In the genomic region with DNA sequence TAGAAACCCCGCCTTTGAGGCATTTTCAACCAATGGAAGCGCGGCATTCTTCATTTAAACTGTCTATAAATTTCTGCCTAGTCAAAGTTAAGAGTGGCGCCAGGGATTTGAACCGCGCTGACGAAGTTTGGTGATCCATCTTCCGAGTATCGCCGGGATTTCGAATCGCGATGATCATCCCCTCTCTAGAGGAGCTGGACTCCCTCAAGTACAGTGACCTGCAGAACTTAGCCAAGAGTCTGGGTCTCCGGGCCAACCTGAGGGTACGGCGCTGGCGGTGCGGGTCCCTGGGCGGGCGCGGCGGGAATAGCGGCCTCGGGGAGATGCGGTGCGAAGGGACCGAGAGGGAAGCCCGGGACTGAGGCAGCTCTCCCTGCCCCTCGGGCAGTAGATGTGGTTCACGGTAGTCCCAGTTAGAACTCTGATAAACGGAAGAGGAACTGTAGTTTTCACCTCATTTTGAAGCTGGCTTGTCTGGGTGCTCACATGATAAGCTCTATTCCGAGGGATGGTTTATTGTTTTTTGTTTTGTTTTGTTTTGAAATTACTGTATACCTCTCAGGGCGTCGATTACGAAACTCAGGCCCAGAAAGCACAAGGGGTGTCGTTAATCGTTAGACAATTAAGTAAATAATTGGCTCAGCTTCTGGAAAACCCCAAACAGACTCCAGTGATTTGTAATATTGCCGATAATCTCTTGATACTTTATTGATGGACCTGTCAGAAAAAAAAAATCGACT, we compare ENCODE assay signal across 8 cellular contexts. TPM values are rescaled to one million over a fixed set of nuclear protein-coding genes. Genes with fewer than 3 reads are reported as not detected.
DNase-seq lines count a peak whose midpoint lies in the region; ATAC-seq and TF ChIP-seq lines count a peak whose summit lies in the region.

A gene with protein sequence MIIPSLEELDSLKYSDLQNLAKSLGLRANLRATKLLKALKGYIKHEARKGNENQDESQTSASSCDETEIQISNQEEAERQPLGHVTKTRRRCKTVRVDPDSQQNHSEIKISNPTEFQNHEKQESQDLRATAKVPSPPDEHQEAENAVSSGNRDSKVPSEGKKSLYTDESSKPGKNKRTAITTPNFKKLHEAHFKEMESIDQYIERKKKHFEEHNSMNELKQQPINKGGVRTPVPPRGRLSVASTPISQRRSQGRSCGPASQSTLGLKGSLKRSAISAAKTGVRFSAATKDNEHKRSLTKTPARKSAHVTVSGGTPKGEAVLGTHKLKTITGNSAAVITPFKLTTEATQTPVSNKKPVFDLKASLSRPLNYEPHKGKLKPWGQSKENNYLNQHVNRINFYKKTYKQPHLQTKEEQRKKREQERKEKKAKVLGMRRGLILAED (plus strand): TSS at position 94 of the 740 bp plus-strand sequence. CDS start 77 bp downstream, at position 171.

- ATAC-seq in GM18858 (IDR thresholded peaks at IDR 0.05; ENCODE audit: unreplicated experiment) (peak; percentile 14), HG03060 (IDR thresholded peaks at IDR 0.05; ENCODE audit: low read depth, unreplicated experiment) (peak; percentile 12)

- 1% methylated on average over 39 of the region's 39 CpGs for WGBS in ectodermal cell, 2 experiments

- DNase-seq in BE2C (no peak), OCI-M2 (lab: John Stamatoyannopoulos, UW; ENCODE audit: unreplicated experiment) (peak; percentile 94), 8988T (no peak)
- no peak for DNase-seq in stimulated activated naive CD4-positive, alpha-beta T cell treated with Interleukin-2 at 50 U/mL for 16 hours (lab: John Stamatoyannopoulos, UW)

- TF ChIP-seq CTCF in BE2C (IDR thresholded peaks at IDR 0.05; ENCODE audit: low read depth, low read length), result no peak

- H3K9me3 ChIP-seq in BE2C (no peaks in the 10 kb centered on the region), ectodermal cell (ENCODE audit: control insufficient read depth, low read length) (no peaks in the 10 kb centered on the region), mononuclear cell (ENCODE audit: low read depth, low read length) (no peaks in the 10 kb centered on the region)

- H3K27me3 ChIP-seq in BE2C (no peaks in the 10 kb centered on the region), ectodermal cell (ENCODE audit: control insufficient read depth, insufficient read depth, low read length, poor library complexity, severe bottlenecking) (no peaks in the 10 kb centered on the region), mononuclear cell (ENCODE audit: insufficient read depth, low read length) (no peaks in the 10 kb centered on the region)

- H3K36me3 ChIP-seq in BE2C (peaks cover 5% of the 10 kb centered on the region), ectodermal cell (ENCODE audit: control insufficient read depth, insufficient read depth, low read length) (no peaks in the 10 kb centered on the region)

- H3K27ac ChIP-seq in ectodermal cell (ENCODE audit: insufficient read depth, low read depth, low read length, poor library complexity, severe bottlenecking), result peak within 1 kb of the TSS; percentile 76

- H3K4me3 ChIP-seq in BE2C (ENCODE audit: low read depth, low read length), result peak within 1 kb of the TSS; percentile 88
- peak within 1 kb of the TSS; percentile 91 for H3K4me3 ChIP-seq in ectodermal cell (ENCODE audit: insufficient read depth, low read depth, low read length)
- H3K4me3 ChIP-seq in mononuclear cell (ENCODE audit: low read length), result peak within 1 kb of the TSS; percentile 95

- H3K4me1 ChIP-seq in BE2C (no peaks in the 10 kb centered on the region), ectodermal cell (ENCODE audit: control insufficient read depth, insufficient read depth, low read length) (no peaks in the 10 kb centered on the region), mononuclear cell (ENCODE audit: insufficient read depth, low read length) (peaks cover 29% of the 10 kb centered on the region)

RNA-seq across cellular contexts. Expression of the gene that starts here (rescaled TPM):
- 20.1 TPM for polyA plus RNA-seq in BE2C (2012; ENCODE audit: insufficient read depth, insufficient read length, low read depth)
- polyA plus RNA-seq in ectodermal cell (2013, experiment 1 of 4), result 166 TPM
- 147 TPM for polyA plus RNA-seq in ectodermal cell (2013, experiment 2 of 4)
- polyA plus RNA-seq in ectodermal cell (2013, experiment 3 of 4), result 147 TPM
- 148 TPM for polyA plus RNA-seq in ectodermal cell (2013, experiment 4 of 4)
- 10.0 TPM for total RNA-seq in mononuclear cell
